12 cellular contexts compared by ENCODE assay signal in genomic region chr20:17841751-17842191, GRCh38.
DNase-seq lines count a peak whose midpoint lies in the region; ATAC-seq and TF ChIP-seq lines count a peak whose summit lies in the region.
"Had no signal": no experiment of that assay in that cellular context is flagged by ENCODE, and none has a peak within 500 bp of the region (broad histone marks: within the 10 kb centered on the region; RNA-seq: fewer than 3 reads in every experiment).

No MANE protein-coding gene starts in this region.

- no peak for ATAC-seq in SK-N-SH treated with all-trans-retinoic acid at 6 μM for 48 hours
- ATAC-seq: K562, Panc1 had no signal

- no peaks in the 10 kb centered on the region for H3K9me3 ChIP-seq in right atrium auricular region
- 0 out of 2 replicates have a peak, but pooled peaks cover 4% of the 10 kb centered on the region for H3K9me3 ChIP-seq in HAP-1

- in situ Hi-C loops in Caki2 (cut with HindIII; ENCODE audit: low pct_unique_long_range_greater_than_20kb, low sequenced_read_pairs) (no loop called here), HAP-1 (cut with MboI; ENCODE audit: low sequenced_read_pairs) (no loop called here)

- H3K4me3 ChIP-seq in right atrium auricular region (no peak overlapping the region), skeletal muscle cell (ENCODE audit: low read depth, low read length) (no peak overlapping the region), HAP-1 (no peak overlapping the region)
- H3K4me3 ChIP-seq: cardiac muscle cell, K562, skin epidermis had no signal

- H3K27me3 ChIP-seq in right atrium auricular region, result no peaks in the 10 kb centered on the region
- H3K27me3 ChIP-seq in HAP-1 (ENCODE audit: low read depth), result no peaks in the 10 kb centered on the region
- H3K27me3 ChIP-seq: cardiac muscle cell had no signal

- DNase-seq in Caki2 (ENCODE audit: low read depth), result peak; percentile 34
- peak; percentile 42 for DNase-seq in astrocyte of the hippocampus (ENCODE audit: low read depth, low spot score)
- peak; percentile 82 for DNase-seq in right atrium auricular region (ENCODE audit: low spot score)
- DNase-seq in skeletal muscle cell (ENCODE audit: low read depth), result peak; percentile 53
- DNase-seq in NCI-H146 (lab: John Stamatoyannopoulos, UW), result no peak
- DNase-seq in stimulated activated naive CD4-positive, alpha-beta T cell treated with Interleukin-2 at 50 U/mL for 16 hours (lab: John Stamatoyannopoulos, UW), result no peak
- DNase-seq in HAP-1 (ENCODE audit: low spot score in 2 of 2), result no peak

- no peaks in the 10 kb centered on the region for H3K36me3 ChIP-seq in right atrium auricular region
- no peaks in the 10 kb centered on the region for H3K36me3 ChIP-seq in HAP-1 (replicated peaks)
- H3K36me3 ChIP-seq: cardiac muscle cell had no signal

- H3K4me1 ChIP-seq in right atrium auricular region (peaks cover 0 to 31% of the 10 kb centered on the region in 2 donors), HAP-1 (no peaks in the 10 kb centered on the region)

- H3K27ac ChIP-seq in right atrium auricular region, result peak overlapping the region; percentile 66
- H3K27ac ChIP-seq: cardiac muscle cell had no signal

- no peak for TF ChIP-seq CTCF in right atrium auricular region (IDR thresholded peaks at IDR 0.05)

TF ChIP-seq in SK-N-SH treated with all-trans-retinoic acid at 6 μM for 48 hours, 23 proteins besides CTCF, POLR2A, EP300 and RAD21:
- TF ChIP-seq SNAI2 (CRISPR knock-in tag; IDR thresholded peaks at IDR 0.05) (no peak), OSR1 (CRISPR knock-in tag; IDR thresholded peaks at IDR 0.05) (no peak), ZNF8 (CRISPR knock-in tag; IDR thresholded peaks at IDR 0.05) (no peak), ISL1 (CRISPR knock-in tag; IDR thresholded peaks at IDR 0.05) (no peak), CSDC2 (CRISPR knock-in tag; IDR thresholded peaks at IDR 0.05) (no peak), ZFP30 (CRISPR knock-in tag; IDR thresholded peaks at IDR 0.05) (no peak), ZNF565 (CRISPR knock-in tag; conservative IDR thresholded peaks at IDR 0.05; ENCODE audit: low read depth) (no peak), PPARA (CRISPR knock-in tag; IDR thresholded peaks at IDR 0.05; ENCODE audit: borderline replicate concordance) (no peak), ARNTL (CRISPR knock-in tag; IDR thresholded peaks at IDR 0.05; ENCODE audit: borderline replicate concordance, low read depth) (no peak), RARB (CRISPR knock-in tag; IDR thresholded peaks at IDR 0.05) (no peak), ZFP3 (CRISPR knock-in tag; IDR thresholded peaks at IDR 0.05) (no peak), ESRRG (CRISPR knock-in tag; IDR thresholded peaks at IDR 0.05) (no peak), PATZ1 (CRISPR knock-in tag; IDR thresholded peaks at IDR 0.05; ENCODE audit: borderline replicate concordance) (no peak), ZNF70 (CRISPR knock-in tag; IDR thresholded peaks at IDR 0.05) (no peak), TSHZ2 (CRISPR knock-in tag; IDR thresholded peaks at IDR 0.05) (no peak), TCF4 (CRISPR knock-in tag; IDR thresholded peaks at IDR 0.05; ENCODE audit: borderline replicate concordance) (no peak)
- TF ChIP-seq, protein P1, sequence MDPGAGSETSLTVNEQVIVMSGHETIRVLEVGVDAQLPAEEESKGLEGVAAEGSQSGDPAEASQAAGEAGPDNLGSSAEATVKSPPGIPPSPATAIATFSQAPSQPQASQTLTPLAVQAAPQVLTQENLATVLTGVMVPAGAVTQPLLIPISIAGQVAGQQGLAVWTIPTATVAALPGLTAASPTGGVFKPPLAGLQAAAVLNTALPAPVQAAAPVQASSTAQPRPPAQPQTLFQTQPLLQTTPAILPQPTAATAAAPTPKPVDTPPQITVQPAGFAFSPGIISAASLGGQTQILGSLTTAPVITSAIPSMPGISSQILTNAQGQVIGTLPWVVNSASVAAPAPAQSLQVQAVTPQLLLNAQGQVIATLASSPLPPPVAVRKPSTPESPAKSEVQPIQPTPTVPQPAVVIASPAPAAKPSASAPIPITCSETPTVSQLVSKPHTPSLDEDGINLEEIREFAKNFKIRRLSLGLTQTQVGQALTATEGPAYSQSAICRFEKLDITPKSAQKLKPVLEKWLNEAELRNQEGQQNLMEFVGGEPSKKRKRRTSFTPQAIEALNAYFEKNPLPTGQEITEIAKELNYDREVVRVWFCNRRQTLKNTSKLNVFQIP (CRISPR knock-in tag; IDR thresholded peaks at IDR 0.05; ENCODE audit: borderline replicate concordance, low read depth), result no peak
- TF ChIP-seq, protein P2, sequence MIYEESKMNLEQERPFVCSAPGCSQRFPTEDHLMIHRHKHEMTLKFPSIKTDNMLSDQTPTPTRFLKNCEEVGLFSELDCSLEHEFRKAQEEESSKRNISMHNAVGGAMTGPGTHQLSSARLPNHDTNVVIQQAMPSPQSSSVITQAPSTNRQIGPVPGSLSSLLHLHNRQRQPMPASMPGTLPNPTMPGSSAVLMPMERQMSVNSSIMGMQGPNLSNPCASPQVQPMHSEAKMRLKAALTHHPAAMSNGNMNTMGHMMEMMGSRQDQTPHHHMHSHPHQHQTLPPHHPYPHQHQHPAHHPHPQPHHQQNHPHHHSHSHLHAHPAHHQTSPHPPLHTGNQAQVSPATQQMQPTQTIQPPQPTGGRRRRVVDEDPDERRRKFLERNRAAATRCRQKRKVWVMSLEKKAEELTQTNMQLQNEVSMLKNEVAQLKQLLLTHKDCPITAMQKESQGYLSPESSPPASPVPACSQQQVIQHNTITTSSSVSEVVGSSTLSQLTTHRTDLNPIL (CRISPR knock-in tag; IDR thresholded peaks at IDR 0.05; ENCODE audit: low read depth), result no peak
- TF ChIP-seq, protein P3, sequence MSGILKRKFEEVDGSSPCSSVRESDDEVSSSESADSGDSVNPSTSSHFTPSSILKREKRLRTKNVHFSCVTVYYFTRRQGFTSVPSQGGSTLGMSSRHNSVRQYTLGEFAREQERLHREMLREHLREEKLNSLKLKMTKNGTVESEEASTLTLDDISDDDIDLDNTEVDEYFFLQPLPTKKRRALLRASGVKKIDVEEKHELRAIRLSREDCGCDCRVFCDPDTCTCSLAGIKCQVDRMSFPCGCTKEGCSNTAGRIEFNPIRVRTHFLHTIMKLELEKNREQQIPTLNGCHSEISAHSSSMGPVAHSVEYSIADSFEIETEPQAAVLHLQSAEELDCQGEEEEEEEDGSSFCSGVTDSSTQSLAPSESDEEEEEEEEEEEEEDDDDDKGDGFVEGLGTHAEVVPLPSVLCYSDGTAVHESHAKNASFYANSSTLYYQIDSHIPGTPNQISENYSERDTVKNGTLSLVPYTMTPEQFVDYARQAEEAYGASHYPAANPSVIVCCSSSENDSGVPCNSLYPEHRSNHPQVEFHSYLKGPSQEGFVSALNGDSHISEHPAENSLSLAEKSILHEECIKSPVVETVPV (CRISPR knock-in tag; IDR thresholded peaks at IDR 0.05), result no peak

Comparison
In these comparisons a context has a peak if more than half of its experiments do, and no peak if none do; other contexts are left out.
1. DNase-seq: peak in Caki2 (single experiment), astrocyte of the hippocampus (single experiment), right atrium auricular region (single experiment) and skeletal muscle cell (single experiment); none in NCI-H146 (single experiment), stimulated activated naive CD4-positive, alpha-beta T cell treated with Interleukin-2 at 50 U/mL for 16 hours (single experiment) and HAP-1 (0 of 2).